ENCODE assay signal across 30 cellular contexts in genomic region chr18:53268455-53268854, GRCh38.
"Had no signal": no experiment of that assay in that cellular context is flagged by ENCODE, and none has a peak within 500 bp of the region (broad histone marks: within the 10 kb centered on the region; RNA-seq: fewer than 3 reads in every experiment).

No MANE protein-coding gene starts in this region.

- ATAC-seq: activated CD8-positive, alpha-beta T cell treated with anti-CD3 and anti-CD28 coated beads for 36 hours; activated naive CD8-positive, alpha-beta T cell treated with anti-CD3 and anti-CD28 coated beads, Interleukin-2, amount 50 U/mL, for 24 hours; activated T-cell treated with anti-CD3 and anti-CD28 coated beads, Interleukin-2, amount 50 U/mL, for 4 hours; activated T-helper 17 cell treated with anti-CD3 and anti-CD28 coated beads, Interleukin-2, amount 50 U/mL, for 72 hours; left cardiac atrium; naive thymus-derived CD8-positive, alpha-beta T cell; psoas muscle; stimulated activated memory B cell treated with anti-CD40 and anti-IgM and Interleukin-4, amounts not matched to agents 10 μg/mL and 1 μg/mL and 100 μg/mL, for 72 hours; stimulated activated naive CD8-positive, alpha-beta T cell treated with anti-CD3 and anti-CD28 coated beads, Interleukin-15, amount 100 ng/mL, for 72 hours had no signal

- H3K36me3 ChIP-seq: colonic mucosa, esophagus squamous epithelium, sigmoid colon, upper lobe of left lung, vagina had no signal

- DNase-seq: activated CD4-positive, alpha-beta T cell treated with anti-CD3 and anti-CD28 coated beads for 1 hour; activated CD4-positive, alpha-beta T cell treated with anti-CD3 and anti-CD28 coated beads, Interleukin-2, amount 10 ng/mL, durations not matched to agents 7 days and 5 days; activated CD8-positive, alpha-beta T cell treated with anti-CD3 and anti-CD28 coated beads for 36 hours; activated gamma-delta T cell treated with Interleukin-2 at 50 U/mL for 16 hours; activated naive CD8-positive, alpha-beta T cell treated with anti-CD3 and anti-CD28 coated beads, Interleukin-2, amount 50 U/mL, for 24 hours; activated T-cell treated with anti-CD3 and anti-CD28 coated beads, Interleukin-2, amount 50 U/mL, for 4 hours; cerebellar nuclear complex; colonic mucosa; effector CD8-positive, alpha-beta T cell; esophagus squamous epithelium; foreskin melanocyte; left cardiac atrium; naive thymus-derived CD8-positive, alpha-beta T cell; occipital lobe; psoas muscle; sigmoid colon; small intestine; stimulated activated CD4-positive, alpha-beta T cell treated with anti-CD3 and anti-CD28 coated beads, Interleukin-4, amount 100 ng/mL, for 4 hours; stimulated activated CD8-positive, alpha-beta memory T cell treated with anti-CD3 and anti-CD28 coated beads, Interleukin-4, amount 100 ng/mL, for 48 hours; stimulated activated naive CD8-positive, alpha-beta T cell treated with anti-CD3 and anti-CD28 coated beads, Interleukin-15, amount 100 ng/mL, for 72 hours; substantia nigra; T-helper 2 cell; upper lobe of left lung had no signal

- H3K27ac ChIP-seq: colonic mucosa, epithelial cell of prostate, esophagus squamous epithelium, parathyroid adenoma, psoas muscle, sigmoid colon, upper lobe of left lung, vagina had no signal

- FAIRE-seq: endometrium, keratinocyte, small intestine had no signal

- H3K9me3 ChIP-seq: colonic mucosa, psoas muscle, sigmoid colon, upper lobe of left lung, vagina had no signal

- H3K4me1 ChIP-seq: colonic mucosa, esophagus squamous epithelium, parathyroid adenoma, psoas muscle, sigmoid colon, upper lobe of left lung, vagina had no signal

- H3K4me3 ChIP-seq: colonic mucosa, esophagus squamous epithelium, psoas muscle, sigmoid colon, upper lobe of left lung, vagina had no signal
